In the genomic region with DNA sequence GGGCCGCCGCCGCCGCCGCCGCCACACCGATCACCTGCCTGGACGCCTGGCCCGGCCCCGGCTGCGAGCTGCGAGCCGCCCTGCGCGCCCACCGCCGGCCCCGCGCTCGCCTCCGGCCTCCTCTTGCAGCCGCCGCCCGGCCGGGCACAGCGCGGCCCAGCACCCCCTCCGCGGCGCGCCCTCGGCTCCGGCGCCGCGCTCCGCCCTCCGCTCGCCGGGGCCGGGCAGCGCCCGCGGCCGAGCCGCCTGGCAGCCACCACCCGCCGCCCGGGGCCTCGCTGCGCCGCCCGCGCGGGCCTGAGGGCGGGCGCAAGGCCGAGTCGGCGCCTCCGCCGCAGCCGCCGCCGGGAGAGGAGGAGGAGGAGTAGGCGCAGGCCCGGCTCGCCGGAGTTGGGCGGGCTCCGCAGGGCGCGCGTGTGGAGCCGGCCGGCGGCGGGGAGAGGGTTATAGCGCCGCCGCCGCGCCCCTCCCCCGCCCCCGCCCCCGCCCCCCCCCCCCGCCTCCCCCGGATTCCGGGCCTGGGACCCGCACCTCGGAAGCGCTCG, we compare ENCODE assay signal across 8 cellular contexts. TPM values are rescaled to one million over a fixed set of nuclear protein-coding genes. Genes with fewer than 3 reads are reported as not detected.
DNase-seq lines count a peak whose midpoint lies in the region; ATAC-seq and TF ChIP-seq lines count a peak whose summit lies in the region.

A gene (minus strand): TSS at position 418 of the 545 bp plus-strand sequence. CDS start 845 bp downstream, outside the sequence.

- POLR2A ChIA-PET in activated CD8-positive, alpha-beta T cell treated with anti-CD3 and anti-CD28 coated beads for 36 hours (lab: Charles Lee): interaction anchor here (0.9 kb wide), 1 partner anchor 157 kb away, joined by 3 read pairs; no protein-coding TSS in a partner anchor
- POLR2A ChIA-PET in naive thymus-derived CD8-positive, alpha-beta T cell (lab: Charles Lee): no interaction called here

- peaks cover 34% of the 10 kb centered on the region for H3K27me3 Mint-ChIP-seq in activated CD8-positive, alpha-beta T cell treated with anti-CD3 and anti-CD28 coated beads for 36 hours
- peaks cover 7 to 48% (median 16%) of the 10 kb centered on the region in 5 donors for H3K27me3 Mint-ChIP-seq in naive thymus-derived CD8-positive, alpha-beta T cell

- peaks cover 10% of the 10 kb centered on the region for H3K4me1 Mint-ChIP-seq in activated CD8-positive, alpha-beta T cell treated with anti-CD3 and anti-CD28 coated beads for 36 hours (ENCODE audit: low read depth)
- H3K4me1 Mint-ChIP-seq in naive thymus-derived CD8-positive, alpha-beta T cell: peaks cover 7 to 22% (median 18%) of the 10 kb centered on the region in 4 donors

- intact Hi-C loops in activated CD8-positive, alpha-beta T cell treated with anti-CD3 and anti-CD28 coated beads for 36 hours (cut with micrococcal nuclease): no loop called here

- CTCF ChIA-PET in activated CD8-positive, alpha-beta T cell treated with anti-CD3 and anti-CD28 coated beads for 36 hours (lab: Charles Lee): interaction anchor here (1.3 kb wide), 1 partner anchor 94 kb away, joined by 3 read pairs; no protein-coding TSS in a partner anchor

- DNase-seq in Caki2 (ENCODE audit: low read depth) (peak; percentile 71), fibroblast of mammary gland (ENCODE audit: low read depth) (peak; percentile 36), DMS114 treated with DMSO at 0.1 percent for 48 hours (lab: John Stamatoyannopoulos, UW; ENCODE audit: unreplicated experiment) (no peak), SHP77 treated with DMSO at 0.1 percent for 48 hours (lab: John Stamatoyannopoulos, UW) (no peak)
- DNase-seq in activated CD8-positive, alpha-beta T cell treated with anti-CD3 and anti-CD28 coated beads for 36 hours: peak; percentile 27
- no peak for DNase-seq in naive thymus-derived CD8-positive, alpha-beta T cell
- DNase-seq in central memory CD4-positive, alpha-beta T cell: no peak

- H3K9me3 Mint-ChIP-seq in activated CD8-positive, alpha-beta T cell treated with anti-CD3 and anti-CD28 coated beads for 36 hours: no peaks in the 10 kb centered on the region
- no peaks in the 10 kb centered on the region for H3K9me3 Mint-ChIP-seq in naive thymus-derived CD8-positive, alpha-beta T cell

- H3K4me3 Mint-ChIP-seq in activated CD8-positive, alpha-beta T cell treated with anti-CD3 and anti-CD28 coated beads for 36 hours: peak within 1 kb of the TSS; percentile 81
- H3K4me3 Mint-ChIP-seq in naive thymus-derived CD8-positive, alpha-beta T cell: peak within 1 kb of the TSS; percentile 64 to 88 (median 81)

- TF ChIP-seq CTCF in activated CD8-positive, alpha-beta T cell treated with anti-CD3 and anti-CD28 coated beads for 36 hours (IDR thresholded peaks at IDR 0.05): no peak
- no peak for TF ChIP-seq CTCF in fibroblast of mammary gland (conservative IDR thresholded peaks at IDR 0.05; ENCODE audit: control insufficient read depth, insufficient read depth, low read depth, low read length)

- peak within 1 kb of the TSS; percentile 63 for H3K27ac Mint-ChIP-seq in activated CD8-positive, alpha-beta T cell treated with anti-CD3 and anti-CD28 coated beads for 36 hours
- H3K27ac Mint-ChIP-seq in naive thymus-derived CD8-positive, alpha-beta T cell: peak within 1 kb of the TSS in 1 of 10 donors; percentile 21

- H3K4me3 ChIP-seq in fibroblast of mammary gland (ENCODE audit: control insufficient read depth, low read depth, low read length): peak within 1 kb of the TSS; percentile 40

- H3K36me3 Mint-ChIP-seq in activated CD8-positive, alpha-beta T cell treated with anti-CD3 and anti-CD28 coated beads for 36 hours (ENCODE audit: low read depth): no peaks in the 10 kb centered on the region
- peaks cover 0 to 3% (median 0%) of the 10 kb centered on the region in 3 donors for H3K36me3 Mint-ChIP-seq in naive thymus-derived CD8-positive, alpha-beta T cell

- in situ Hi-C loops in Caki2 (cut with HindIII; ENCODE audit: low pct_unique_long_range_greater_than_20kb, low sequenced_read_pairs): no loop called here

- ATAC-seq in HG03025 (IDR thresholded peaks at IDR 0.05; ENCODE audit: low FRiP score, unreplicated experiment): peak; percentile 9
- ATAC-seq in activated CD8-positive, alpha-beta T cell treated with anti-CD3 and anti-CD28 coated beads for 36 hours: peak; percentile 22
- ATAC-seq in naive thymus-derived CD8-positive, alpha-beta T cell: peak; percentile 13 to 43

RNA-seq across cellular contexts. Expression of the gene that starts here (rescaled TPM):
- total RNA-seq in Caki2 (2014; rRNA removed; shearing (Covaris generic); ENCODE audit: low replicate concordance): 24.6 and 25.8 TPM in 2 replicates
- total RNA-seq in activated CD8-positive, alpha-beta T cell treated with anti-CD3 and anti-CD28 coated beads for 36 hours: 10 to 100 TPM; 16.7 to 18.8 TPM
- under 1 TPM; 0.21 to 0.30 TPM for total RNA-seq in naive thymus-derived CD8-positive, alpha-beta T cell
- not detected for polyA plus RNA-seq in naive thymus-derived CD8-positive, alpha-beta T cell

Comparison
In these comparisons a context has a peak if more than half of its experiments do, and no peak if none do; other contexts are left out.
1. RNA of the gene that starts here (total RNA-seq): 24.6 to 25.8 TPM in Caki2 and 16.7 to 18.8 TPM in activated CD8-positive, alpha-beta T cell treated with anti-CD3 and anti-CD28 coated beads for 36 hours; 0.21 to 0.30 TPM in naive thymus-derived CD8-positive, alpha-beta T cell; every median in the first group is over 10 times any median in the second.
2. Peak in ATAC-seq in naive thymus-derived CD8-positive, alpha-beta T cell; RNA of the gene not detected or under 1 TPM.
3. DNase-seq: peak in Caki2 (single experiment), activated CD8-positive, alpha-beta T cell treated with anti-CD3 and anti-CD28 coated beads for 36 hours (single experiment) and fibroblast of mammary gland (single experiment); none in naive thymus-derived CD8-positive, alpha-beta T cell (0 of 10), DMS114 treated with DMSO at 0.1 percent for 48 hours (single experiment), SHP77 treated with DMSO at 0.1 percent for 48 hours (single experiment) and central memory CD4-positive, alpha-beta T cell (single experiment).
4. Peak in every context shown above with its lines, with median percentiles within 50 percentile points of each other: ATAC-seq.